Comparison of ENCODE assay signal across 12 cellular contexts in genomic region chr2:129801575-129801974, GRCh38.
DNase-seq lines count a peak whose midpoint lies in the region; ATAC-seq and TF ChIP-seq lines count a peak whose summit lies in the region.
"Had no signal": no experiment of that assay in that cellular context is flagged by ENCODE, and none has a peak within 500 bp of the region (broad histone marks: within the 10 kb centered on the region; RNA-seq: fewer than 3 reads in every experiment).

No MANE protein-coding gene starts in this region.

- H3K4me3 ChIP-seq in AG10803 (ENCODE audit: low read length) (no peak overlapping the region), fibroblast of the aortic adventitia (ENCODE audit: low read depth, low read length) (no peak overlapping the region)

- DNase-seq in AG10803 (ENCODE audit: low read depth), result peak; percentile 58
- DNase-seq in HT1080 (ENCODE audit: low read depth), result peak; percentile 96
- peak; percentile 50 for DNase-seq in SHP77 treated with DMSO at 0.1 percent for 48 hours (lab: John Stamatoyannopoulos, UW)
- DNase-seq in fibroblast of the aortic adventitia (ENCODE audit: low read depth), result peak; percentile 55
- no peak for DNase-seq in NCI-H187 (lab: John Stamatoyannopoulos, UW)
- DNase-seq in NCI-H446 treated with DMSO at 0.1 percent for 48 hours (lab: John Stamatoyannopoulos, UW), result no peak
- DNase-seq: activated CD8-positive, alpha-beta memory T cell treated with anti-CD3 and anti-CD28 coated beads, Interleukin-2, amount 10 ng/mL, durations not matched to agents 7 days and 5 days; activated naive CD4-positive, alpha-beta T cell treated with Interleukin-2 at 50 U/mL for 16 hours; effector memory CD8-positive, alpha-beta T cell; KBM-7 had no signal

- ATAC-seq in HG02623 (IDR thresholded peaks at IDR 0.05; ENCODE audit: unreplicated experiment), result no peak
- ATAC-seq in GM21576 (IDR thresholded peaks at IDR 0.05; ENCODE audit: unreplicated experiment), result no peak
- ATAC-seq: activated CD8-positive, alpha-beta memory T cell treated with anti-CD3 and anti-CD28 coated beads, Interleukin-2, amount 10 ng/mL, durations not matched to agents 7 days and 5 days; effector memory CD8-positive, alpha-beta T cell had no signal

- no peak for TF ChIP-seq CTCF in AG10803 (conservative IDR thresholded peaks at IDR 0.05; ENCODE audit: low read length)
- TF ChIP-seq CTCF in fibroblast of the aortic adventitia (IDR thresholded peaks at IDR 0.05; ENCODE audit: insufficient read depth, low read length), result no peak

Comparison
In these comparisons a context has a peak if more than half of its experiments do, and no peak if none do; other contexts are left out.
1. DNase-seq: peak in AG10803 (single experiment), HT1080 (single experiment), SHP77 treated with DMSO at 0.1 percent for 48 hours (single experiment) and fibroblast of the aortic adventitia (single experiment); none in NCI-H187 (0 of 2) and NCI-H446 treated with DMSO at 0.1 percent for 48 hours (single experiment).